10 cellular contexts compared by ENCODE assay signal in genomic region chr3:139676634-139677197, GRCh38. TPM values are rescaled to one million over a fixed set of nuclear protein-coding genes. Genes with fewer than 3 reads are reported as not detected.
DNase-seq lines count a peak whose midpoint lies in the region; ATAC-seq and TF ChIP-seq lines count a peak whose summit lies in the region.
"Had no signal": no experiment of that assay in that cellular context is flagged by ENCODE, and none has a peak within 500 bp of the region (broad histone marks: within the 10 kb centered on the region; RNA-seq: fewer than 3 reads in every experiment).

No MANE protein-coding gene starts in this region.

- H3K79me1 ChIP-seq in mesendoderm (ENCODE audit: low read length) = no peaks in the 10 kb centered on the region

- H3K27ac Mint-ChIP-seq in glutamatergic neuron (ENCODE audit: unreplicated experiment) = no peak overlapping the region

- TF ChIP-seq CTCF in Peyer's patch (IDR thresholded peaks at IDR 0.05) (no peak), glutamatergic neuron (IDR thresholded peaks at IDR 0.05; ENCODE audit: partially characterized antibody, unreplicated experiment) (no peak)

- H2BK5ac ChIP-seq in mesendoderm (ENCODE audit: low read length) = no peak overlapping the region

- no peaks in the 10 kb centered on the region for H3K27me3 ChIP-seq in Peyer's patch
- peaks cover 4% of the 10 kb centered on the region for H3K27me3 ChIP-seq in mesendoderm (ENCODE audit: insufficient read depth, low read length, poor library complexity)

- H3K4me3 ChIP-seq in Peyer's patch (peak overlapping the region; percentile 70 to 82 (median 76)), skin epidermis (peak overlapping the region in 5 of 7 experiments; percentile 56 to 72 (median 66)), mesendoderm (ENCODE audit: low read length) (no peak overlapping the region)

- no peaks in the 10 kb centered on the region for H3K4me1 Mint-ChIP-seq in glutamatergic neuron (ENCODE audit: low read depth, unreplicated experiment)

- no CpG with 5 or more reads among the region's 5 CpGs for WGBS in mesendoderm (ENCODE audit: extremely low coverage, insufficient coverage, low lambda C conversion rate)

- H3K4me2 ChIP-seq in mesendoderm (ENCODE audit: low read length) = no peak overlapping the region

- H3K9ac ChIP-seq in mesendoderm (ENCODE audit: low read length) = no peak overlapping the region

- ATAC-seq in GM19395 (IDR thresholded peaks at IDR 0.05; ENCODE audit: unreplicated experiment) = no peak
- no peak for ATAC-seq in GM18520 (IDR thresholded peaks at IDR 0.05; ENCODE audit: unreplicated experiment)

- H4K5ac ChIP-seq in mesendoderm (ENCODE audit: low read length) = no peak overlapping the region

- no peaks in the 10 kb centered on the region for H3K36me3 Mint-ChIP-seq in glutamatergic neuron (ENCODE audit: unreplicated experiment)

- no peak overlapping the region for H3K23ac ChIP-seq in mesendoderm (ENCODE audit: low read length)

- no peak overlapping the region for H3K56ac ChIP-seq in mesendoderm (ENCODE audit: low read length)

- no peaks in the 10 kb centered on the region for H3K9me3 ChIP-seq in Peyer's patch

- H3K27ac ChIP-seq in Peyer's patch = no peak overlapping the region
- H3K27ac ChIP-seq in skin epidermis = peak overlapping the region in 1 of 21 experiments; percentile 55
- H3K27ac ChIP-seq in mesendoderm (ENCODE audit: low read depth, low read length) = no peak overlapping the region
- H3K27ac ChIP-seq: 22Rv1 had no signal

- H3K27me3 Mint-ChIP-seq in glutamatergic neuron (ENCODE audit: unreplicated experiment) = peaks cover 3% of the 10 kb centered on the region

- H3K18ac ChIP-seq in mesendoderm (ENCODE audit: low read length) = no peak overlapping the region

- H3K4me3 Mint-ChIP-seq in glutamatergic neuron (ENCODE audit: unreplicated experiment) = peak overlapping the region; percentile 41

- H3K36me3 ChIP-seq in Peyer's patch = no peaks in the 10 kb centered on the region
- no peaks in the 10 kb centered on the region for H3K36me3 ChIP-seq in mesendoderm (ENCODE audit: control insufficient read depth, insufficient read depth, low read length)

- no peaks in the 10 kb centered on the region for H3K79me2 ChIP-seq in mesendoderm (ENCODE audit: control insufficient read depth, insufficient read depth, low read length)

- H3K9me3 Mint-ChIP-seq in glutamatergic neuron (ENCODE audit: unreplicated experiment) = no peaks in the 10 kb centered on the region

- H3K4ac ChIP-seq in mesendoderm (ENCODE audit: low read depth, low read length) = no peak overlapping the region

- H2BK15ac ChIP-seq in mesendoderm (replicated peaks; ENCODE audit: low read depth) = no peak overlapping the region

- H3K4me1 ChIP-seq in Peyer's patch = peaks cover 0 to 5% (median 0%) of the 10 kb centered on the region in 4 donors
- H3K4me1 ChIP-seq in mesendoderm (ENCODE audit: control insufficient read depth, low read depth, low read length) = no peaks in the 10 kb centered on the region

- TF ChIP-seq POLR2A in Peyer's patch (IDR thresholded peaks at IDR 0.05) = no peak

- no peak overlapping the region for H2AK5ac ChIP-seq in mesendoderm (ENCODE audit: low read length)

- no peak overlapping the region for H2BK120ac ChIP-seq in mesendoderm (ENCODE audit: low read depth, low read length)

- no peak overlapping the region for H4K8ac ChIP-seq in mesendoderm (ENCODE audit: low read depth, low read length)

- DNase-seq in SIG-M5 treated with dmso at 0.1 percent for 504 hours (lab: John Stamatoyannopoulos, UW; ENCODE audit: unreplicated experiment) (peak; percentile 27), SIG-M5 (lab: John Stamatoyannopoulos, UW) (no peak), Peyer's patch (no peak), glutamatergic neuron (no peak), mesendoderm (no peak)
- DNase-seq: activated CD4-positive, CD25-positive, alpha-beta regulatory T cell treated with anti-CD3 and anti-CD28 coated beads, Interleukin-2, amount 50 U/mL, for 72 hours had no signal

RNA-seq across cellular contexts. Expression of gene NMNAT3, which starts 1.1 kb away (rescaled TPM):
- total RNA-seq in Peyer's patch (10 to 100 TPM in 3 of 4 donors, 1 to 10 TPM in 1; 5.6 to 46.2 (median 14.2) TPM), glutamatergic neuron (ENCODE audit: unreplicated experiment) (0.61 TPM)
- polyA plus RNA-seq in mesendoderm (2013, experiment 1 of 2) = 1.2 TPM
- 1.3 TPM for polyA plus RNA-seq in mesendoderm (2013, experiment 2 of 2)
